In genomic region chr3:57877116-57877515, GRCh38 we compare ENCODE assay signal across 19 cellular contexts.
DNase-seq lines count a peak whose midpoint lies in the region; ATAC-seq and TF ChIP-seq lines count a peak whose summit lies in the region.
"Had no signal": no experiment of that assay in that cellular context is flagged by ENCODE, and none has a peak within 500 bp of the region (broad histone marks: within the 10 kb centered on the region; RNA-seq: fewer than 3 reads in every experiment).

No MANE protein-coding gene starts in this region.

- H3K27ac ChIP-seq in left ventricle myocardium inferior (replicated peaks): peak overlapping the region; percentile 56
- H3K27ac ChIP-seq in coronary artery: peak overlapping the region; percentile 36 to 65
- H3K27ac ChIP-seq: 22Rv1; BLaER1 treated with 17β-estradiol and CSF1 and Interleukin-3, amounts not matched to agents 10 nM and 100 nM; KMS-11; SK-N-MC had no signal

- H3K4me3 ChIP-seq in left ventricle myocardium inferior (no peak overlapping the region), coronary artery (no peak overlapping the region)
- H3K4me3 ChIP-seq: BLaER1 treated with 17β-estradiol and CSF1 and Interleukin-3, amounts not matched to agents 10 nM and 100 nM; GM23338; SK-N-MC had no signal

- TF ChIP-seq CTCF in left ventricle myocardium inferior (IDR thresholded peaks at IDR 0.05; ENCODE audit: borderline replicate concordance) (no peak), coronary artery (IDR thresholded peaks at IDR 0.05) (no peak)

- peaks cover 20% of the 10 kb centered on the region for H3K36me3 ChIP-seq in left ventricle myocardium inferior

- H3K36me3 Mint-ChIP-seq in activated naive CD4-positive, alpha-beta T cell treated with anti-CD3 and anti-CD28 coated beads, Interleukin-2, amount 50 U/mL, for 72 hours: no peaks in the 10 kb centered on the region

- H3K4me1 ChIP-seq in left ventricle myocardium inferior: peaks cover 12% of the 10 kb centered on the region
- H3K4me1 ChIP-seq: BLaER1 treated with 17β-estradiol and CSF1 and Interleukin-3, amounts not matched to agents 10 nM and 100 nM had no signal

- intact Hi-C loops in left ventricle myocardium inferior (cut with micrococcal nuclease) (no loop called here), Right ventricle myocardium inferior (cut with DNase I) (no loop called here)

- H3K9me3 ChIP-seq in left ventricle myocardium inferior (replicated peaks): no peaks in the 10 kb centered on the region
- H3K9me3 ChIP-seq: BLaER1 treated with 17β-estradiol and CSF1 and Interleukin-3, amounts not matched to agents 10 nM and 100 nM had no signal

- H3K27me3 ChIP-seq in left ventricle myocardium inferior (ENCODE audit: low read depth): no peaks in the 10 kb centered on the region
- H3K27me3 ChIP-seq: BLaER1 treated with 17β-estradiol and CSF1 and Interleukin-3, amounts not matched to agents 10 nM and 100 nM had no signal

- H3K27ac Mint-ChIP-seq in activated naive CD4-positive, alpha-beta T cell treated with anti-CD3 and anti-CD28 coated beads, Interleukin-2, amount 50 U/mL, for 72 hours: no peak overlapping the region
- H3K27ac Mint-ChIP-seq: GM23338 had no signal

- H3K9me3 Mint-ChIP-seq in activated naive CD4-positive, alpha-beta T cell treated with anti-CD3 and anti-CD28 coated beads, Interleukin-2, amount 50 U/mL, for 72 hours: no peaks in the 10 kb centered on the region
- H3K9me3 Mint-ChIP-seq: GM23338 had no signal

- no peak for ATAC-seq in Right ventricle myocardium inferior
- ATAC-seq in GM18519 (IDR thresholded peaks at IDR 0.05; ENCODE audit: low FRiP score, unreplicated experiment): no peak
- ATAC-seq in activated naive CD4-positive, alpha-beta T cell treated with anti-CD3 and anti-CD28 coated beads, Interleukin-2, amount 50 U/mL, for 72 hours: no peak
- no peak for ATAC-seq in GM18873 (IDR thresholded peaks at IDR 0.05; ENCODE audit: low FRiP score, unreplicated experiment)
- ATAC-seq: GM23338, PC-3 had no signal

- DNase-seq in left ventricle myocardium inferior (no peak), Right ventricle myocardium inferior (ENCODE audit: missing footprints) (no peak), coronary artery (ENCODE audit: low spot score) (no peak), hepatic stellate cell (ENCODE audit: low spot score) (peak; percentile 20), NCI-H526 (lab: John Stamatoyannopoulos, UW) (no peak)
- DNase-seq in activated naive CD4-positive, alpha-beta T cell treated with anti-CD3 and anti-CD28 coated beads, Interleukin-2, amount 50 U/mL, for 72 hours (ENCODE audit: low spot score in 2 of 2): no peak
- DNase-seq: EL, NCI-H1092, NCI-H2107, NCI-H226, NCI-H69, PC-3 had no signal
